1 cellular context compared by ENCODE assay signal in the genomic region with DNA sequence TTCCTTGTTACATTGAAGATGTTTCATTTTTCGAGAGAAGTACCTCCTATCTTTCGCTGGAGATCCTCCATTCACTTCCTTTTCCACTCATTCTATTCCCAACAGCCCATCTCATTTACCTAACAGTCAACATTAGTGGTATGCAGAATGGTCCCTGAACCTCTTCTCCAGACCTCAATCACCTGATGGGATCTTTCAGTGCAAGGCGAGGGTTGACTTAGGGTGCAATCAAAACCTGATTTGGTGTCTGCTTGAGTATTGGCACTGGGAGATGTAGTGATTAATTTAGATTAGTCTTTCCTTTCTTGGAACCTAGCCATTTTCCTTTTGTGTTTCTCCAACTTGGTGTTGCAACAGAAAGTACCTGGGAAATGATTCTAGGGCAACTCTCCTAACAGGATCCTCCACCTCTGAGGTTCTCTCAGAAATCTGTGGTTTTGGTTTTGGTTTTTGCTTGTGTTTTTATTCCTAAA.
TF ChIP-seq lines count a peak whose summit lies in the region.

No MANE protein-coding gene starts in this region.

TF ChIP-seq in HEK293, 187 proteins besides CTCF, POLR2A, EP300 and RAD21 (continued from another document):
- no peak for TF ChIP-seq ZNF843 (tag by site-specific recombination; IDR thresholded peaks at IDR 0.05)
- TF ChIP-seq ZBTB7A (tag by site-specific recombination; IDR thresholded peaks at IDR 0.05; ENCODE audit: low read depth) = no peak
- TF ChIP-seq, protein P1, sequence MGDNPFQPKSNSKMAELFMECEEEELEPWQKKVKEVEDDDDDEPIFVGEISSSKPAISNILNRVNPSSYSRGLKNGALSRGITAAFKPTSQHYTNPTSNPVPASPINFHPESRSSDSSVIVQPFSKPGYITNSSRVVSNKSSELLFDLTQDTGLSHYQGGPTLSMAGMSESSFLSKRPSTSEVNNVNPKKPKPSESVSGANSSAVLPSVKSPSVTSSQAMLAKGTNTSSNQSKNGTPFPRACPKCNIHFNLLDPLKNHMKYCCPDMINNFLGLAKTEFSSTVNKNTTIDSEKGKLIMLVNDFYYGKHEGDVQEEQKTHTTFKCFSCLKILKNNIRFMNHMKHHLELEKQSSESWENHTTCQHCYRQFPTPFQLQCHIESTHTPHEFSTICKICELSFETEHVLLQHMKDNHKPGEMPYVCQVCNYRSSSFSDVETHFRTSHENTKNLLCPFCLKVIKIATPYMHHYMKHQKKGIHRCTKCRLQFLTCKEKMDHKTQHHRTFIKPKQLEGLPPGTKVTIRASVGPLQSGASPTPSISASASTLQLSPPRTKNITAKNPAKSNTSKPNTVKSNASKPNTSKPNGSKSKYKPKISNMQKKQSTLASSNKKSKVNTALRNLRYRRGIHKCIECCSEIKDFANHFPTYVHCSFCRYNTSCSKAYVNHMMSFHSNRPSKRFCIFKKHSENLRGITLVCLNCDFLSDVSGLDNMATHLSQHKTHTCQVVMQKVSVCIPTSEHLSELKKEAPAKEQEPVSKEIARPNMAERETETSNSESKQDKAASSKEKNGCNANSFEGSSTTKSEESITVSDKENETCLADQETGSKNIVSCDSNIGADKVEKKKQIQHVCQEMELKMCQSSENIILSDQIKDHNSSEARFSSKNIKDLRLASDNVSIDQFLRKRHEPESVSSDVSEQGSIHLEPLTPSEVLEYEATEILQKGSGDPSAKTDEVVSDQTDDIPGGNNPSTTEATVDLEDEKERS (tag by site-specific recombination; IDR thresholded peaks at IDR 0.05) = no peak
- no peak for TF ChIP-seq ZNF571 (tag by site-specific recombination; IDR thresholded peaks at IDR 0.05)
TF ChIP-seq in HEK293: peak in this region for 0.
